In the genomic region with DNA sequence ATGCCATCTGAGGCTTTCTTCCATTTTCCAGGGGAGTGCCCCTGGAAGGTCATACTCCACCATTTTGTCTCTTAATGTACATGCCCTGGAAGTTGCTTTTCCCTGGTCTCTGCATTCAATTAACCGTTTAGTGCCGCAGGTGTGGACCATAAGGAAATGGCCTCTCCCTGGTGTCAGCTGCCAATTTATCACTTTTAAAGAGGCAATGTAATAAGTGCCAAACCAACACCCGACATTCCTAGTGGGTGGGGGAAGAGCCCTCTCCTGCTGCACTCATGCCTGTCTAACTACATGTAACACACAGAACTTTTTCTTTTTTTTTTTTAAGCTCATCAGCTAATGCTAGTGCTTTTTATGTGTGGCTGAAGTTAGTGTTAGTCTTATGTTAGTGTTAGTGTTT, we compare ENCODE assay signal across 1 cellular context.
TF ChIP-seq lines count a peak whose summit lies in the region.

No MANE protein-coding gene starts in this region.

TF ChIP-seq in H1, 55 proteins besides CTCF, POLR2A, EP300 and RAD21:
- TF ChIP-seq HDAC6 (IDR thresholded peaks at IDR 0.05; ENCODE audit: low read depth, low read length) (no peak), RXRA (IDR thresholded peaks at IDR 0.05; ENCODE audit: insufficient read depth, low read depth, low read length) (no peak), GABPA (IDR thresholded peaks at IDR 0.05; ENCODE audit: borderline replicate concordance, insufficient read depth, low read length) (no peak), BRCA1 (IDR thresholded peaks at IDR 0.05; ENCODE audit: low read depth, low read length) (no peak), CBX5 (IDR thresholded peaks at IDR 0.05; ENCODE audit: low read depth, low read length) (no peak), SP2 (IDR thresholded peaks at IDR 0.05; ENCODE audit: low read length) (no peak), CTBP2 (IDR thresholded peaks at IDR 0.05; ENCODE audit: borderline replicate concordance, insufficient read depth, insufficient read length, low read length) (no peak), TCF12 (IDR thresholded peaks at IDR 0.05; ENCODE audit: low read depth, low read length) (no peak), KDM4A (IDR thresholded peaks at IDR 0.05; ENCODE audit: low read depth, low read length, severe bottlenecking) (no peak), JUND (IDR thresholded peaks at IDR 0.05; ENCODE audit: low read length) (no peak), NANOG (IDR thresholded peaks at IDR 0.05; ENCODE audit: insufficient read depth, low read depth, low read length, poor library complexity, severe bottlenecking) (no peak), TAF7 (optimal IDR thresholded peaks at IDR 0.05; ENCODE audit: borderline replicate concordance, low read depth, low read length) (no peak), KDM5A (IDR thresholded peaks at IDR 0.05; ENCODE audit: low read length) (no peak), FOSL1 (IDR thresholded peaks at IDR 0.05; ENCODE audit: insufficient read depth, low read depth, low read length) (no peak), SAP30 (IDR thresholded peaks at IDR 0.05; ENCODE audit: insufficient read depth, insufficient replicate concordance, low read length) (no peak), JUN (IDR thresholded peaks at IDR 0.05; ENCODE audit: low read depth, low read length) (no peak)
- TF ChIP-seq, protein P1, sequence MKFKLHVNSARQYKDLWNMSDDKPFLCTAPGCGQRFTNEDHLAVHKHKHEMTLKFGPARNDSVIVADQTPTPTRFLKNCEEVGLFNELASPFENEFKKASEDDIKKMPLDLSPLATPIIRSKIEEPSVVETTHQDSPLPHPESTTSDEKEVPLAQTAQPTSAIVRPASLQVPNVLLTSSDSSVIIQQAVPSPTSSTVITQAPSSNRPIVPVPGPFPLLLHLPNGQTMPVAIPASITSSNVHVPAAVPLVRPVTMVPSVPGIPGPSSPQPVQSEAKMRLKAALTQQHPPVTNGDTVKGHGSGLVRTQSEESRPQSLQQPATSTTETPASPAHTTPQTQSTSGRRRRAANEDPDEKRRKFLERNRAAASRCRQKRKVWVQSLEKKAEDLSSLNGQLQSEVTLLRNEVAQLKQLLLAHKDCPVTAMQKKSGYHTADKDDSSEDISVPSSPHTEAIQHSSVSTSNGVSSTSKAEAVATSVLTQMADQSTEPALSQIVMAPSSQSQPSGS (IDR thresholded peaks at IDR 0.05; ENCODE audit: low read length): no peak
